ENCODE assay signal across 11 cellular contexts in genomic region chr2:98867539-98868309, GRCh38.
DNase-seq lines count a peak whose midpoint lies in the region; ATAC-seq, FAIRE-seq and TF ChIP-seq lines count a peak whose summit lies in the region.
"Had no signal": no experiment of that assay in that cellular context is flagged by ENCODE, and none has a peak within 500 bp of the region (broad histone marks: within the 10 kb centered on the region; RNA-seq: fewer than 3 reads in every experiment).

No MANE protein-coding gene starts in this region.

- H2AFZ ChIP-seq in Karpas-422 (ENCODE audit: low read length): no peak overlapping the region

- no peak for TF ChIP-seq CTCF in fibroblast of mammary gland (conservative IDR thresholded peaks at IDR 0.05; ENCODE audit: control insufficient read depth, insufficient read depth, low read depth, low read length)
- TF ChIP-seq CTCF in thyroid gland (IDR thresholded peaks at IDR 0.05): no peak
- TF ChIP-seq CTCF in D721Med (IDR thresholded peaks at IDR 0.05; ENCODE audit: insufficient read depth, missing control alignments): no peak

- intact Hi-C loops in thyroid gland (cut with DNase I): no loop called here

- H3K36me3 ChIP-seq in thyroid gland (no peaks in the 10 kb centered on the region), Karpas-422 (ENCODE audit: insufficient read depth, low read length) (no peaks in the 10 kb centered on the region)
- H3K36me3 ChIP-seq: heart right ventricle had no signal

- peak; percentile 38; the same call in 1 of the 3 replicates for ATAC-seq in SK-N-SH treated with all-trans-retinoic acid at 6 μM for 48 hours
- ATAC-seq in GM19035 (IDR thresholded peaks at IDR 0.05; ENCODE audit: unreplicated experiment): no peak
- ATAC-seq: heart right ventricle, left lobe of liver had no signal

- H3K27me3 ChIP-seq in thyroid gland (no peaks in the 10 kb centered on the region), Karpas-422 (ENCODE audit: low read length) (no peaks in the 10 kb centered on the region)
- H3K27me3 ChIP-seq: heart right ventricle had no signal

- H3K9me3 ChIP-seq in thyroid gland (no peaks in the 10 kb centered on the region), Karpas-422 (ENCODE audit: low read length) (peaks cover 4% of the 10 kb centered on the region; the same call in 1 of the 2 replicates)

- FAIRE-seq in D721Med (lab: Jason Lieb, UNC): no peak
- FAIRE-seq: TTC549 had no signal

- no peaks in the 10 kb centered on the region for H3K9me2 ChIP-seq in Karpas-422 (replicated peaks; ENCODE audit: insufficient read depth, low read length)

- H3K79me2 ChIP-seq in Karpas-422 (ENCODE audit: low read length): no peaks in the 10 kb centered on the region

- WGBS in thyroid gland, 2 donors: 75 to 84% methylated on average over 7 of the region's 7 CpGs

- H3K4me1 ChIP-seq in thyroid gland: peaks cover 14 to 18% of the 10 kb centered on the region in 2 donors
- peaks cover 13% of the 10 kb centered on the region for H3K4me1 ChIP-seq in Karpas-422 (ENCODE audit: low read length)

- no peak overlapping the region for H3K4me2 ChIP-seq in Karpas-422 (ENCODE audit: low read depth, low read length, poor library complexity, severe bottlenecking)

- peak overlapping the region; percentile 91 to 96 (median 94) for H3K27ac ChIP-seq in thyroid gland
- no peak overlapping the region for H3K27ac ChIP-seq in Karpas-422 (ENCODE audit: low read length)
- H3K27ac ChIP-seq: heart right ventricle had no signal

- no peaks in the 10 kb centered on the region for H4K20me1 ChIP-seq in Karpas-422 (ENCODE audit: insufficient read depth, low read depth, low read length)

- no peak overlapping the region for H3K9ac ChIP-seq in Karpas-422 (ENCODE audit: low read length)

- TF ChIP-seq POLR2A in thyroid gland (IDR thresholded peaks at IDR 0.05): no peak

- no peak overlapping the region for H3K4me3 ChIP-seq in fibroblast of mammary gland (ENCODE audit: control insufficient read depth, low read depth, low read length)
- H3K4me3 ChIP-seq in thyroid gland (replicated peaks in 1 of 3): no peak overlapping the region
- no peak overlapping the region for H3K4me3 ChIP-seq in Karpas-422 (ENCODE audit: low read length)
- H3K4me3 ChIP-seq: heart right ventricle had no signal

- DNase-seq in NCI-H2107 treated with DMSO at 0.1 percent for 48 hours (lab: John Stamatoyannopoulos, UW; ENCODE audit: unreplicated experiment) (peak; percentile 23), NCI-H2107 (lab: John Stamatoyannopoulos, UW) (no peak), fibroblast of mammary gland (ENCODE audit: low read depth) (peak; percentile 74), thyroid gland (no peak), D721Med (ENCODE audit: insufficient read length, low spot score) (no peak), Karpas-422 (no peak)
- DNase-seq: heart right ventricle had no signal

TF ChIP-seq in SK-N-SH treated with all-trans-retinoic acid at 6 μM for 48 hours, 23 proteins besides CTCF, POLR2A, EP300 and RAD21:
- TF ChIP-seq TOX (CRISPR knock-in tag; IDR thresholded peaks at IDR 0.05; ENCODE audit: borderline replicate concordance) (no peak), TCF4 (CRISPR knock-in tag; IDR thresholded peaks at IDR 0.05; ENCODE audit: borderline replicate concordance) (no peak), PPARA (CRISPR knock-in tag; IDR thresholded peaks at IDR 0.05; ENCODE audit: borderline replicate concordance) (no peak), TSHZ2 (CRISPR knock-in tag; IDR thresholded peaks at IDR 0.05) (no peak), ZNF70 (CRISPR knock-in tag; IDR thresholded peaks at IDR 0.05) (no peak), ZFP3 (CRISPR knock-in tag; IDR thresholded peaks at IDR 0.05) (no peak), ZFP30 (CRISPR knock-in tag; IDR thresholded peaks at IDR 0.05) (no peak), ZNF565 (CRISPR knock-in tag; conservative IDR thresholded peaks at IDR 0.05; ENCODE audit: low read depth) (no peak), CSDC2 (CRISPR knock-in tag; IDR thresholded peaks at IDR 0.05) (no peak), POU6F1 (CRISPR knock-in tag; IDR thresholded peaks at IDR 0.05; ENCODE audit: borderline replicate concordance, low read depth) (no peak)

Comparison
In these comparisons a context has a peak if more than half of its experiments do, and no peak if none do; other contexts are left out.
1. DNase-seq: peak in NCI-H2107 treated with DMSO at 0.1 percent for 48 hours (single experiment) and fibroblast of mammary gland (single experiment); none in NCI-H2107 (single experiment), thyroid gland (0 of 2), D721Med (single experiment) and Karpas-422 (single experiment).